8 cellular contexts compared by ENCODE assay signal in genomic region chrX:78103001-78103634, GRCh38. TPM values are rescaled to one million over a fixed set of nuclear protein-coding genes. Genes with fewer than 3 reads are reported as not detected.
DNase-seq lines count a peak whose midpoint lies in the region; ATAC-seq and TF ChIP-seq lines count a peak whose summit lies in the region.

No MANE protein-coding gene starts in this region.

- ATAC-seq in HG03097 (IDR thresholded peaks at IDR 0.05; ENCODE audit: low FRiP score, unreplicated experiment) (no peak), GM18505 (IDR thresholded peaks at IDR 0.05; ENCODE audit: unreplicated experiment) (no peak)

- TF ChIP-seq POLR2A in NB4 (IDR thresholded peaks at IDR 0.05; ENCODE audit: extremely low read depth, insufficient read length) (no peak), GM18505 (IDR thresholded peaks at IDR 0.05; ENCODE audit: borderline replicate concordance, extremely low read depth, insufficient read depth, insufficient read length) (no peak)

- peak overlapping the region; percentile 94 for H3K27ac Mint-ChIP-seq in dendritic cell treated with granulocyte-macrophage colony-stimulating factor and Interleukin-4, amounts not matched to agents 40 ng/mL and 50 ng/mL, for 4 days
- H3K27ac Mint-ChIP-seq in nephron: peak overlapping the region; percentile 84 to 98 (median 95)

- TF ChIP-seq CTCF in BE2C (IDR thresholded peaks at IDR 0.05; ENCODE audit: low read depth, low read length): no peak
- TF ChIP-seq CTCF in NB4 (IDR thresholded peaks at IDR 0.05; ENCODE audit: low read depth, low read length): no peak
- no peak for TF ChIP-seq CTCF in nephron (IDR thresholded peaks at IDR 0.05; ENCODE audit: unreplicated experiment in 3 of 3)

- H3K27me3 Mint-ChIP-seq in dendritic cell treated with granulocyte-macrophage colony-stimulating factor and Interleukin-4, amounts not matched to agents 40 ng/mL and 50 ng/mL, for 4 days: no peaks in the 10 kb centered on the region
- no peaks in the 10 kb centered on the region for H3K27me3 Mint-ChIP-seq in nephron (ENCODE audit: low read depth)

- intact Hi-C loops in dendritic cell treated with granulocyte-macrophage colony-stimulating factor and Interleukin-4, amounts not matched to agents 40 ng/mL and 50 ng/mL, for 4 days (cut with micrococcal nuclease): no loop called here

- H3K36me3 ChIP-seq in BE2C: peaks cover 19% of the 10 kb centered on the region

- peak overlapping the region; percentile 91 for H3K4me3 Mint-ChIP-seq in dendritic cell treated with granulocyte-macrophage colony-stimulating factor and Interleukin-4, amounts not matched to agents 40 ng/mL and 50 ng/mL, for 4 days
- peak overlapping the region; percentile 87 to 94 (median 89) for H3K4me3 Mint-ChIP-seq in nephron

- H3K9me3 Mint-ChIP-seq in dendritic cell treated with granulocyte-macrophage colony-stimulating factor and Interleukin-4, amounts not matched to agents 40 ng/mL and 50 ng/mL, for 4 days: no peaks in the 10 kb centered on the region
- H3K9me3 Mint-ChIP-seq in nephron: peaks cover 15% of the 10 kb centered on the region

- DNase-seq in BE2C: no peak
- no peak for DNase-seq in NB4 (ENCODE audit: low read depth)
- DNase-seq in AML-193 (lab: John Stamatoyannopoulos, UW): no peak
- no peak for DNase-seq in NCI-H774 (lab: John Stamatoyannopoulos, UW)

- H3K4me3 ChIP-seq in BE2C (ENCODE audit: low read depth, low read length): peak overlapping the region; percentile 41
- H3K4me3 ChIP-seq in NB4 (ENCODE audit: low read depth, low read length): peak overlapping the region; percentile 49

- peaks cover 22% of the 10 kb centered on the region for H3K4me1 Mint-ChIP-seq in dendritic cell treated with granulocyte-macrophage colony-stimulating factor and Interleukin-4, amounts not matched to agents 40 ng/mL and 50 ng/mL, for 4 days (ENCODE audit: low read depth)
- peaks cover 29% of the 10 kb centered on the region for H3K4me1 Mint-ChIP-seq in nephron

- H3K36me3 Mint-ChIP-seq in dendritic cell treated with granulocyte-macrophage colony-stimulating factor and Interleukin-4, amounts not matched to agents 40 ng/mL and 50 ng/mL, for 4 days (ENCODE audit: low read depth): peaks cover 39% of the 10 kb centered on the region
- peaks cover 14% of the 10 kb centered on the region for H3K36me3 Mint-ChIP-seq in nephron (ENCODE audit: low read depth)

- no peaks in the 10 kb centered on the region for H3K9me3 ChIP-seq in BE2C

- no peaks in the 10 kb centered on the region for H3K4me1 ChIP-seq in BE2C

- no peaks in the 10 kb centered on the region for H3K27me3 ChIP-seq in BE2C

RNA-seq across cellular contexts. Expression of gene PGK1, which starts 0.9 kb away (rescaled TPM):
- polyA plus RNA-seq in BE2C (2012; ENCODE audit: insufficient read depth, insufficient read length, low read depth): 564 TPM

RNA-seq across cellular contexts. Expression of gene TAF9B, which starts 36.3 kb away (rescaled TPM):
- 12.1 TPM for polyA plus RNA-seq in BE2C (2012; ENCODE audit: insufficient read depth, insufficient read length, low read depth)
